Comparison of ENCODE assay signal across 8 cellular contexts in genomic region chr10:13162013-13162364, GRCh38. TPM values are rescaled to one million over a fixed set of nuclear protein-coding genes. Genes with fewer than 3 reads are reported as not detected.
DNase-seq lines count a peak whose midpoint lies in the region; ATAC-seq and TF ChIP-seq lines count a peak whose summit lies in the region.

No MANE protein-coding gene starts in this region.

- no peaks in the 10 kb centered on the region for H3K36me3 ChIP-seq in endocrine pancreas (ENCODE audit: control insufficient read depth, insufficient read depth, low read length)

- no peak overlapping the region for H3K9ac ChIP-seq in endocrine pancreas (ENCODE audit: control insufficient read depth, insufficient read depth, low read length)

- no peaks in the 10 kb centered on the region for H3K9me3 ChIP-seq in endocrine pancreas (ENCODE audit: control insufficient read depth, low read length)

- no peaks in the 10 kb centered on the region for H3K27me3 ChIP-seq in endocrine pancreas (ENCODE audit: control insufficient read depth, insufficient read depth, low read length)

- DNase-seq in NB4 (ENCODE audit: low read depth) = no peak
- no peak for DNase-seq in retinal pigment epithelial cell (ENCODE audit: low read depth)
- no peak for DNase-seq in HT-29 (ENCODE audit: low spot score)
- DNase-seq in NCI-H128 (lab: John Stamatoyannopoulos, UW; ENCODE audit: unreplicated experiment) = no peak

- peak overlapping the region; percentile 93 for H3K4me3 ChIP-seq in GM08714 (ENCODE audit: low read length)
- H3K4me3 ChIP-seq in NB4 (ENCODE audit: low read depth, low read length) = peak overlapping the region; percentile 90
- H3K4me3 ChIP-seq in endocrine pancreas (ENCODE audit: control insufficient read depth, insufficient read depth, low read length) = peak overlapping the region; percentile 38
- peak overlapping the region; percentile 71 for H3K4me3 ChIP-seq in retinal pigment epithelial cell (ENCODE audit: low read length)

- H3K4me1 ChIP-seq in endocrine pancreas (ENCODE audit: control insufficient read depth, insufficient read depth, low read length) = no peaks in the 10 kb centered on the region

- ATAC-seq in HG03135 (IDR thresholded peaks at IDR 0.05; ENCODE audit: unreplicated experiment) = no peak
- ATAC-seq in HG02642 (IDR thresholded peaks at IDR 0.05; ENCODE audit: poor library complexity, unreplicated experiment) = no peak

- no peak for TF ChIP-seq POLR2A in NB4 (IDR thresholded peaks at IDR 0.05; ENCODE audit: extremely low read depth, insufficient read length)

- TF ChIP-seq CTCF in NB4 (IDR thresholded peaks at IDR 0.05; ENCODE audit: low read depth, low read length) (no peak), retinal pigment epithelial cell (conservative IDR thresholded peaks at IDR 0.05; ENCODE audit: low read depth, low read length) (no peak)

RNA-seq across cellular contexts. Expression of gene MCM10, which starts 0.6 kb away (rescaled TPM):
- 14.5 and 20.1 TPM in 2 replicates for total RNA-seq in HT-29 (2014; rRNA removed; shearing (Covaris generic))

Comparison
In these comparisons a context has a peak if more than half of its experiments do, and no peak if none do; other contexts are left out.
1. H3K4me3 ChIP-seq: peak in every context shown above with its lines; median percentile 93 in GM08714; 90 in NB4; 71 in retinal pigment epithelial cell; 38 in endocrine pancreas.